Comparison of ENCODE assay signal across 8 cellular contexts in genomic region chr6:83615025-83615999, GRCh38.
DNase-seq lines count a peak whose midpoint lies in the region; ATAC-seq and TF ChIP-seq lines count a peak whose summit lies in the region.

No MANE protein-coding gene starts in this region.

- TF ChIP-seq POLR2A in breast epithelium (IDR thresholded peaks at IDR 0.05): no peak

- H3K9me3 ChIP-seq in breast epithelium (no peaks in the 10 kb centered on the region), mucosa of descending colon (no peaks in the 10 kb centered on the region)

- intact Hi-C loops in activated CD8-positive, alpha-beta T cell treated with anti-CD3 and anti-CD28 coated beads for 36 hours (cut with micrococcal nuclease): no loop called here
- intact Hi-C loops in breast epithelium (cut with DNase I; ENCODE audit: low total_unique reads): no loop called here
- intact Hi-C loops in mucosa of descending colon (cut with DNase I, micrococcal nuclease): no loop called here

- H3K4me1 ChIP-seq in breast epithelium (no peaks in the 10 kb centered on the region), mucosa of descending colon (ENCODE audit: low read depth) (no peaks in the 10 kb centered on the region)

- POLR2A ChIA-PET in activated CD8-positive, alpha-beta T cell treated with anti-CD3 and anti-CD28 coated beads for 36 hours (lab: Charles Lee): no interaction called here
- POLR2A ChIA-PET in activated CD8-positive, alpha-beta T cell treated with anti-CD3 and anti-CD28 coated beads, Interleukin-2, amount 10 ng/mL, durations not matched to agents 7 days and 5 days (lab: Charles Lee): no interaction called here

- H3K27ac Mint-ChIP-seq in activated CD8-positive, alpha-beta T cell treated with anti-CD3 and anti-CD28 coated beads for 36 hours: no peak overlapping the region
- H3K27ac Mint-ChIP-seq in activated CD8-positive, alpha-beta T cell treated with anti-CD3 and anti-CD28 coated beads, Interleukin-2, amount 10 ng/mL, durations not matched to agents 7 days and 5 days: no peak overlapping the region

- CTCF ChIA-PET in activated CD8-positive, alpha-beta T cell treated with anti-CD3 and anti-CD28 coated beads for 36 hours (lab: Charles Lee): interaction anchor here (0.9 to 1.8 kb wide), 13 partner anchors 14 to 1708 kb away, joined by 3 to 7 read pairs (median 4); partner anchors contain the start of gene CYB5R4
- CTCF ChIA-PET in activated CD8-positive, alpha-beta T cell treated with anti-CD3 and anti-CD28 coated beads, Interleukin-2, amount 10 ng/mL, durations not matched to agents 7 days and 5 days (lab: Charles Lee): interaction anchor here (0.7 to 1.3 kb wide), 6 partner anchors 13 to 1708 kb away, joined by 3 to 5 read pairs (median 4); no protein-coding TSS in a partner anchor

- H3K9me3 Mint-ChIP-seq in activated CD8-positive, alpha-beta T cell treated with anti-CD3 and anti-CD28 coated beads for 36 hours: no peaks in the 10 kb centered on the region
- H3K9me3 Mint-ChIP-seq in activated CD8-positive, alpha-beta T cell treated with anti-CD3 and anti-CD28 coated beads, Interleukin-2, amount 10 ng/mL, durations not matched to agents 7 days and 5 days (ENCODE audit: insufficient read depth): no peaks in the 10 kb centered on the region

- no peaks in the 10 kb centered on the region for H3K36me3 ChIP-seq in breast epithelium
- H3K36me3 ChIP-seq in mucosa of descending colon (ENCODE audit: low read depth): no peaks in the 10 kb centered on the region

- H3K27me3 ChIP-seq in breast epithelium: no peaks in the 10 kb centered on the region

- H3K27me3 Mint-ChIP-seq in activated CD8-positive, alpha-beta T cell treated with anti-CD3 and anti-CD28 coated beads for 36 hours: no peaks in the 10 kb centered on the region
- H3K27me3 Mint-ChIP-seq in activated CD8-positive, alpha-beta T cell treated with anti-CD3 and anti-CD28 coated beads, Interleukin-2, amount 10 ng/mL, durations not matched to agents 7 days and 5 days (ENCODE audit: low read depth): no peaks in the 10 kb centered on the region

- peak; percentile 5 for DNase-seq in activated CD8-positive, alpha-beta T cell treated with anti-CD3 and anti-CD28 coated beads for 36 hours
- no peak for DNase-seq in activated CD8-positive, alpha-beta T cell treated with anti-CD3 and anti-CD28 coated beads, Interleukin-2, amount 10 ng/mL, durations not matched to agents 7 days and 5 days
- DNase-seq in NCI-H510A treated with DMSO at 0.1 percent for 48 hours (lab: John Stamatoyannopoulos, UW) (peak; percentile 6), breast epithelium (ENCODE audit: low spot score in 2 of 2) (no peak), mucosa of descending colon (peak in 1 of 3 donors; percentile 3), coronary artery (ENCODE audit: low spot score) (no peak)
- DNase-seq in activated CD4-positive, alpha-beta T cell treated with anti-CD3 and anti-CD28 coated beads, Interleukin-2, amount 50 U/mL, for 48 hours: no peak

- no peak overlapping the region for H3K27ac ChIP-seq in breast epithelium
- no peak overlapping the region for H3K27ac ChIP-seq in coronary artery

- no peak overlapping the region for H3K4me3 Mint-ChIP-seq in activated CD8-positive, alpha-beta T cell treated with anti-CD3 and anti-CD28 coated beads for 36 hours
- no peak overlapping the region for H3K4me3 Mint-ChIP-seq in activated CD8-positive, alpha-beta T cell treated with anti-CD3 and anti-CD28 coated beads, Interleukin-2, amount 10 ng/mL, durations not matched to agents 7 days and 5 days

- peak; percentile 56 for TF ChIP-seq CTCF in activated CD8-positive, alpha-beta T cell treated with anti-CD3 and anti-CD28 coated beads for 36 hours (IDR thresholded peaks at IDR 0.05)
- TF ChIP-seq CTCF in breast epithelium (IDR thresholded peaks at IDR 0.05) (peak in 2 of 3 donors; percentile 28 to 40), mucosa of descending colon (IDR thresholded peaks at IDR 0.05) (peak; percentile 15), coronary artery (IDR thresholded peaks at IDR 0.05) (no peak)

- no peaks in the 10 kb centered on the region for H3K4me1 Mint-ChIP-seq in activated CD8-positive, alpha-beta T cell treated with anti-CD3 and anti-CD28 coated beads for 36 hours (ENCODE audit: low read depth)
- no peaks in the 10 kb centered on the region for H3K4me1 Mint-ChIP-seq in activated CD8-positive, alpha-beta T cell treated with anti-CD3 and anti-CD28 coated beads, Interleukin-2, amount 10 ng/mL, durations not matched to agents 7 days and 5 days (ENCODE audit: low read depth)

- H3K36me3 Mint-ChIP-seq in activated CD8-positive, alpha-beta T cell treated with anti-CD3 and anti-CD28 coated beads for 36 hours (ENCODE audit: low read depth): no peaks in the 10 kb centered on the region
- no peaks in the 10 kb centered on the region for H3K36me3 Mint-ChIP-seq in activated CD8-positive, alpha-beta T cell treated with anti-CD3 and anti-CD28 coated beads, Interleukin-2, amount 10 ng/mL, durations not matched to agents 7 days and 5 days (ENCODE audit: low read depth)

- ATAC-seq in activated CD8-positive, alpha-beta T cell treated with anti-CD3 and anti-CD28 coated beads for 36 hours: peak; percentile 27
- ATAC-seq in activated CD8-positive, alpha-beta T cell treated with anti-CD3 and anti-CD28 coated beads, Interleukin-2, amount 10 ng/mL, durations not matched to agents 7 days and 5 days: no peak
- peak; percentile 69 for ATAC-seq in HG02870 (IDR thresholded peaks at IDR 0.05; ENCODE audit: unreplicated experiment)
- ATAC-seq in mucosa of descending colon: no peak

- H3K4me3 ChIP-seq in breast epithelium: no peak overlapping the region
- no peak overlapping the region for H3K4me3 ChIP-seq in mucosa of descending colon
- H3K4me3 ChIP-seq in coronary artery: no peak overlapping the region

Comparison
In these comparisons a context has a peak if more than half of its experiments do, and no peak if none do; other contexts are left out.
1. ATAC-seq: peak in activated CD8-positive, alpha-beta T cell treated with anti-CD3 and anti-CD28 coated beads for 36 hours (single experiment) and HG02870 (single experiment); none in activated CD8-positive, alpha-beta T cell treated with anti-CD3 and anti-CD28 coated beads, Interleukin-2, amount 10 ng/mL, durations not matched to agents 7 days and 5 days (single experiment) and mucosa of descending colon (single experiment).
2. DNase-seq: peak in activated CD8-positive, alpha-beta T cell treated with anti-CD3 and anti-CD28 coated beads for 36 hours (single experiment) and NCI-H510A treated with DMSO at 0.1 percent for 48 hours (single experiment); none in activated CD8-positive, alpha-beta T cell treated with anti-CD3 and anti-CD28 coated beads, Interleukin-2, amount 10 ng/mL, durations not matched to agents 7 days and 5 days (single experiment), breast epithelium (0 of 2), coronary artery (single experiment) and activated CD4-positive, alpha-beta T cell treated with anti-CD3 and anti-CD28 coated beads, Interleukin-2, amount 50 U/mL, for 48 hours (0 of 2).